Comparison of ENCODE assay signal across 24 cellular contexts in genomic region chr1:1239624-1240347, GRCh38. TPM values are rescaled to one million over a fixed set of nuclear protein-coding genes. Genes with fewer than 3 reads are reported as not detected.
DNase-seq lines count a peak whose midpoint lies in the region; ATAC-seq, FAIRE-seq and TF ChIP-seq lines count a peak whose summit lies in the region.
"Had no signal": no experiment of that assay in that cellular context is flagged by ENCODE, and none has a peak within 500 bp of the region (broad histone marks: within the 10 kb centered on the region; RNA-seq: fewer than 3 reads in every experiment).

No MANE protein-coding gene starts in this region.

- TF ChIP-seq POLR2A in GM12878 (IDR thresholded peaks at IDR 0.05; ENCODE audit: low read depth, low read length) (no peak), right lobe of liver (IDR thresholded peaks at IDR 0.05) (no peak)

- no peak overlapping the region for H3K4me3 ChIP-seq in BLaER1 treated with 17β-estradiol and CSF1 and Interleukin-3, amounts not matched to agents 10 nM and 100 nM
- peak overlapping the region; percentile 41 for H3K4me3 ChIP-seq in LNCaP clone FGC (ENCODE audit: low read depth, low read length)
- no peak overlapping the region for H3K4me3 ChIP-seq in GM12878
- H3K4me3 ChIP-seq in right lobe of liver = peak overlapping the region in 2 of 3 donors; percentile 16 to 26
- H3K4me3 ChIP-seq: tibial artery, vagina had no signal

- peaks cover 11 to 90% (median 72%) of the 10 kb centered on the region in 11 experiments; a peak in 21 of 22 replicates for H4K20me1 ChIP-seq in BLaER1 treated with 17β-estradiol and CSF1 and Interleukin-3, amounts not matched to agents 10 nM and 100 nM
- no peaks in the 10 kb centered on the region for H4K20me1 ChIP-seq in GM12878 (ENCODE audit: control insufficient read depth, insufficient read depth)

- no peaks in the 10 kb centered on the region for H3K79me2 ChIP-seq in GM12878 (ENCODE audit: control insufficient read depth, insufficient read depth, low read length)

- TF ChIP-seq EP300 in GM12878 (IDR thresholded peaks at IDR 0.05; ENCODE audit: borderline replicate concordance in 1 of 2, control insufficient read depth in 1 of 2, low read depth in 2 of 2, low read length in 2 of 2) = no peak

- no peak overlapping the region for H3K27ac ChIP-seq in BLaER1 treated with 17β-estradiol and CSF1 and Interleukin-3, amounts not matched to agents 10 nM and 100 nM
- H3K27ac ChIP-seq in GM12878 (ENCODE audit: control insufficient read depth, insufficient read depth) (no peak overlapping the region), right lobe of liver (no peak overlapping the region)
- H3K27ac ChIP-seq: tibial artery, vagina had no signal

- peak overlapping the region in 6 of 11 experiments; percentile 15 to 100 (median 32); a peak in 7 of 22 replicates for H3K4me2 ChIP-seq in BLaER1 treated with 17β-estradiol and CSF1 and Interleukin-3, amounts not matched to agents 10 nM and 100 nM
- H3K4me2 ChIP-seq in GM12878 (ENCODE audit: control insufficient read depth, insufficient read depth) = no peak overlapping the region

- WGBS in GM12878 (ENCODE audit: insufficient coverage, insufficient replicate concordance, low lambda C conversion rate, missing lambda C conversion rate) = 46% methylated on average over 26 of the region's 28 CpGs
- WGBS in right lobe of liver (ENCODE audit: insufficient coverage, low coverage, low lambda C conversion rate, missing lambda C conversion rate) = 10% methylated on average over 2 of the region's 28 CpGs

- DNase-seq in LNCaP clone FGC (ENCODE audit: low read depth) (no peak), GM12878 (ENCODE audit: low read depth, low spot score) (no peak), right lobe of liver (peak; percentile 78 to 86 (median 84)), NCI-H748 treated with DMSO at 0.1 percent for 48 hours (lab: John Stamatoyannopoulos, UW) (no peak), NCI-H82 (lab: John Stamatoyannopoulos, UW) (no peak), DMS 273 treated with DMSO at 0.1 percent for 48 hours (lab: John Stamatoyannopoulos, UW) (no peak)
- DNase-seq: activated naive CD4-positive, alpha-beta T cell; activated T-cell treated with anti-CD3 and anti-CD28 coated beads, Interleukin-2, amount 50 U/mL, for 72 hours; caudate nucleus; CD8-positive, alpha-beta memory T cell; HCEC 1CT; NCI-H1092; NCI-H446 treated with DMSO at 0.1 percent for 48 hours; posterior cingulate gyrus; stimulated activated CD4-positive, alpha-beta T cell treated with anti-CD3 and anti-CD28 coated beads, Interleukin-12 subunit alpha, Interleukin-12 subunit beta, amount 100 ng/mL, for 4 hours; stimulated activated CD4-positive, alpha-beta T cell treated with anti-CD3 and anti-CD28 coated beads, Interleukin-4, amount 100 ng/mL, for 1 hour; tibial artery had no signal

- in situ Hi-C loops in GM12878 (cut with MboI) = no loop called here

- SMC1A ChIA-PET in GM12878 (lab: Charles Lee; ENCODE audit: uncharacterized antibody, unreplicated experiment) = no interaction called here

- BruUV-seq in GM12878 (replicated peaks; lab: Mats Ljungman, UMichigan) = no TSS peak

- peaks cover 0 to 14% (median 8%) of the 10 kb centered on the region in 11 experiments; a peak in 13 of 22 replicates for H3K36me3 ChIP-seq in BLaER1 treated with 17β-estradiol and CSF1 and Interleukin-3, amounts not matched to agents 10 nM and 100 nM
- H3K36me3 ChIP-seq in GM12878 (ENCODE audit: control insufficient read depth in 2 of 2, insufficient read depth in 2 of 2, low read length in 1 of 2) = no peaks in the 10 kb centered on the region
- no peaks in the 10 kb centered on the region for H3K36me3 ChIP-seq in right lobe of liver
- H3K36me3 ChIP-seq: vagina had no signal

- no peak for FAIRE-seq in GM12878 (lab: Jason Lieb, UNC)
- FAIRE-seq: TTC549 had no signal

- peak overlapping the region in 2 of 11 experiments; percentile 3 to 23; a peak in 2 of 22 replicates for H3K9ac ChIP-seq in BLaER1 treated with 17β-estradiol and CSF1 and Interleukin-3, amounts not matched to agents 10 nM and 100 nM
- no peak overlapping the region for H3K9ac ChIP-seq in GM12878 (ENCODE audit: control insufficient read depth, insufficient read depth, low read length)

- H3K27me3 ChIP-seq in BLaER1 treated with 17β-estradiol and CSF1 and Interleukin-3, amounts not matched to agents 10 nM and 100 nM = peaks cover 0 to 52% (median 11%) of the 10 kb centered on the region in 11 experiments; a peak in 17 of 22 replicates
- H3K27me3 ChIP-seq in GM12878 (replicated peaks in 1 of 2; ENCODE audit: control insufficient read depth in 2 of 2, insufficient read depth in 2 of 2, low read length in 1 of 2) (no peaks in the 10 kb centered on the region), right lobe of liver (no peaks in the 10 kb centered on the region)

- POLR2A ChIA-PET in GM12878 (lab: Charles Lee) = interaction anchor here (0.9 kb wide), 1 partner anchor 11 kb away, joined by 3 read pairs; no protein-coding TSS in a partner anchor

- TF ChIP-seq RAD21 in GM12878 (IDR thresholded peaks at IDR 0.05; ENCODE audit: insufficient read depth, low read depth, low read length) = no peak

- ATAC-seq in GM12878 = no peak
- ATAC-seq in right lobe of liver = peak; percentile 57 to 78 (median 75)
- ATAC-seq in GM19023 (IDR thresholded peaks at IDR 0.05; ENCODE audit: unreplicated experiment) = no peak
- ATAC-seq: activated T-cell treated with anti-CD3 and anti-CD28 coated beads, Interleukin-2, amount 50 U/mL, for 72 hours; sciatic nerve had no signal

- intact Hi-C loops in GM12878 (cut with micrococcal nuclease; ENCODE audit: unreplicated experiment) (no loop called here), right lobe of liver (cut with DNase I) (loop anchor here (5.0 to 10.0 kb wide), 2 partner anchors 55 to 117 kb away; no protein-coding TSS in a partner anchor)

- H3K9me3 ChIP-seq in BLaER1 treated with 17β-estradiol and CSF1 and Interleukin-3, amounts not matched to agents 10 nM and 100 nM (replicated peaks in 1 of 11) = no peaks in the 10 kb centered on the region
- no peaks in the 10 kb centered on the region for H3K9me3 ChIP-seq in GM12878 (replicated peaks; ENCODE audit: control insufficient read depth, insufficient read depth, low read length)
- no peaks in the 10 kb centered on the region for H3K9me3 ChIP-seq in right lobe of liver
- H3K9me3 ChIP-seq: tibial artery, vagina had no signal

- no peak overlapping the region for H2AFZ ChIP-seq in GM12878 (ENCODE audit: control insufficient read depth, low read depth, low read length)

- TF ChIP-seq CTCF in LNCaP clone FGC (IDR thresholded peaks at IDR 0.05; ENCODE audit: control insufficient read depth, extremely low read depth, insufficient read depth) = no peak
- TF ChIP-seq CTCF in GM12878 (IDR thresholded peaks at IDR 0.05 in 2 of 3, conservative IDR thresholded peaks at IDR 0.05 in 1 of 3; ENCODE audit: control insufficient read depth in 2 of 3, extremely low read depth in 1 of 3, insufficient read depth in 1 of 3, low read depth in 3 of 3, low read length in 3 of 3) = no peak
- no peak for TF ChIP-seq CTCF in right lobe of liver (IDR thresholded peaks at IDR 0.05)

- peaks cover 32 to 92% (median 84%) of the 10 kb centered on the region in 10 experiments for H3K4me1 ChIP-seq in BLaER1 treated with 17β-estradiol and CSF1 and Interleukin-3, amounts not matched to agents 10 nM and 100 nM
- H3K4me1 ChIP-seq in GM12878 (ENCODE audit: control insufficient read depth, insufficient read depth, low read length) (no peaks in the 10 kb centered on the region), right lobe of liver (peaks cover 0 to 22% (median 0%) of the 10 kb centered on the region in 4 donors)

- CTCF ChIA-PET in GM12878 (lab: Yijun Ruan, JAX) = no interaction called here

- RAD21 ChIA-PET in GM12878 (lab: Charles Lee; ENCODE audit: unreplicated experiment) = interaction anchor here (1.3 kb wide), 1 partner anchor 11 kb away, joined by 4 read pairs; no protein-coding TSS in a partner anchor

RNA-seq across cellular contexts. Expression of gene C1QTNF12, which starts 6.7 kb away (rescaled TPM):
- 1.3 and 1.4 TPM in 2 replicates for total RNA-seq in GM12878 (2013; cell fraction: nucleolus; rRNA removed)
- total RNA-seq in GM12878 (2014; rRNA removed) = 0.17 and 0.76 TPM in 2 replicates
- 0.37 TPM in 1 of 2 replicates, not detected in the other for total RNA-seq in GM12878 (2014; rRNA removed; fragmentation: Illumina TruSeq; extraction: Trizol)
- 0.96 and 1.0 TPM in 2 replicates for total RNA-seq in GM12878 (2021)
- 1.9 TPM for polyA plus RNA-seq in GM12878 (2011; ENCODE audit: low read depth)
- polyA plus RNA-seq in GM12878 (2011; rRNA removed) = not detected in 2 replicates
- 0.22 and 0.48 TPM in 2 replicates for polyA plus RNA-seq in GM12878 (2011; cell fraction: cytosol; rRNA removed)
- 4.2 and 6.9 TPM in 2 replicates for polyA plus RNA-seq in GM12878 (2011; cell fraction: nucleus; rRNA removed)
- 3.7 and 4.4 TPM in 2 replicates for polyA plus RNA-seq in GM12878 (2012)
- polyA plus RNA-seq in GM12878 (2014; fragmentation: Illumina TruSeq; extraction: Trizol) = not detected in 2 replicates
- under 1 TPM in 1 of 2 experiments, not detected in 1; 0.31 TPM for polyA plus RNA-seq in GM12878 (2014; fragmentation: Nextera tagmentation; extraction: Ambion mirVana)
- polyA plus RNA-seq in GM12878 (2014; rRNA removed) = 0.50 and 0.84 TPM in 2 replicates
- polyA plus RNA-seq in GM12878 (2016; fragmentation: Nextera tagmentation; extraction: Ambion mirVana) = under 1 TPM in 1 of 2 experiments, not detected in 1; 0.20 TPM
- polyA minus RNA-seq in GM12878 (2011; rRNA and poly(A)+ RNA removed) = 0.52 TPM in 1 of 2 replicates, not detected in the other
- not detected in 2 replicates for polyA minus RNA-seq in GM12878 (2011; cell fraction: cytosol; rRNA and poly(A)+ RNA removed)
- 1.1 and 1.8 TPM in 2 replicates for polyA minus RNA-seq in GM12878 (2011; cell fraction: nucleus; rRNA and poly(A)+ RNA removed)
- total RNA-seq in right lobe of liver = 1 to 10 TPM in 4 of 6 experiments, under 1 TPM in 1, not detected in 1; 0.40 to 4.0 (median 1.1) TPM
- total RNA-seq: vagina had no signal
- polyA plus RNA-seq: CD8-positive, alpha-beta memory T cell had no signal

RNA-seq across cellular contexts. Expression of gene B3GALT6, which starts 7.7 kb away (rescaled TPM):
- total RNA-seq in GM12878 (2013; cell fraction: nucleolus; rRNA removed) = 13.9 and 14.3 TPM in 2 replicates
- total RNA-seq in GM12878 (2014; rRNA removed) (18.3 and 20.8 TPM in 2 replicates), GM12878 (2014; rRNA removed; fragmentation: Illumina TruSeq; extraction: Trizol) (6.7 and 7.8 TPM in 2 replicates), GM12878 (2021) (18.7 and 20.6 TPM in 2 replicates), right lobe of liver (10 to 100 TPM in 2 of 6 experiments, 1 to 10 TPM in 4; 6.3 to 14.3 (median 7.8) TPM)
- polyA plus RNA-seq in GM12878 (2011; ENCODE audit: low read depth) = 2.2 TPM
- polyA plus RNA-seq in GM12878 (2011; rRNA removed) (1.5 and 2.2 TPM in 2 replicates), GM12878 (2014; fragmentation: Illumina TruSeq; extraction: Trizol) (5.8 and 6.8 TPM in 2 replicates), GM12878 (2014; fragmentation: Nextera tagmentation; extraction: Ambion mirVana) (1 to 10 TPM in 1 of 2 experiments, under 1 TPM in 1; 0.53 to 1.6 TPM), GM12878 (2014; rRNA removed) (14.2 and 17.1 TPM in 2 replicates), GM12878 (2016; fragmentation: Nextera tagmentation; extraction: Ambion mirVana) (1 to 10 TPM; 1.1 to 1.6 TPM)
- polyA plus RNA-seq in GM12878 (2011; cell fraction: cytosol; rRNA removed) = 2.8 and 4.3 TPM in 2 replicates
- polyA plus RNA-seq in GM12878 (2011; cell fraction: nucleus; rRNA removed) = 5.4 and 7.7 TPM in 2 replicates
- 5.4 and 6.2 TPM in 2 replicates for polyA plus RNA-seq in GM12878 (2012)
- polyA minus RNA-seq in GM12878 (2011; rRNA and poly(A)+ RNA removed) = 2.4 and 2.9 TPM in 2 replicates
- polyA minus RNA-seq in GM12878 (2011; cell fraction: cytosol; rRNA and poly(A)+ RNA removed) = 1.2 and 2.7 TPM in 2 replicates
- 12.7 and 22.7 TPM in 2 replicates for polyA minus RNA-seq in GM12878 (2011; cell fraction: nucleus; rRNA and poly(A)+ RNA removed)

RNA-seq across cellular contexts. Expression of gene SDF4, which starts 8.0 kb away (rescaled TPM):
- 53.9 and 54.1 TPM in 2 replicates for total RNA-seq in GM12878 (2013; cell fraction: nucleolus; rRNA removed)
- 43.1 and 48.7 TPM in 2 replicates for total RNA-seq in GM12878 (2014; rRNA removed)
- total RNA-seq in GM12878 (2014; rRNA removed; fragmentation: Illumina TruSeq; extraction: Trizol) = 25.8 and 31.8 TPM in 2 replicates
- total RNA-seq in GM12878 (2021) = 92.2 and 97.2 TPM in 2 replicates
- polyA plus RNA-seq in GM12878 (2011; ENCODE audit: low read depth) = 16.2 TPM
- 16.4 and 28.8 TPM in 2 replicates for polyA plus RNA-seq in GM12878 (2011; rRNA removed)
- polyA plus RNA-seq in GM12878 (2011; cell fraction: cytosol; rRNA removed) = 30.5 and 38.1 TPM in 2 replicates
- polyA plus RNA-seq in GM12878 (2011; cell fraction: nucleus; rRNA removed) = 93.2 and 136 TPM in 2 replicates
- polyA plus RNA-seq in GM12878 (2012) = 57.3 and 60.4 TPM in 2 replicates
- 5.9 and 27.2 TPM in 2 replicates for polyA plus RNA-seq in GM12878 (2014; fragmentation: Illumina TruSeq; extraction: Trizol)
- polyA plus RNA-seq in GM12878 (2014; fragmentation: Nextera tagmentation; extraction: Ambion mirVana) = 1 to 10 TPM in 1 of 2 experiments, under 1 TPM in 1; 0.44 to 2.0 TPM
- 51.5 and 65.0 TPM in 2 replicates for polyA plus RNA-seq in GM12878 (2014; rRNA removed)
- 10 to 100 TPM; 78.5 to 87.8 TPM for polyA plus RNA-seq in GM12878 (2016; fragmentation: Nextera tagmentation; extraction: Ambion mirVana)
- 24.1 and 24.7 TPM in 2 replicates for polyA minus RNA-seq in GM12878 (2011; rRNA and poly(A)+ RNA removed)
- polyA minus RNA-seq in GM12878 (2011; cell fraction: cytosol; rRNA and poly(A)+ RNA removed) = 15.0 and 18.9 TPM in 2 replicates
- 27.2 and 42.8 TPM in 2 replicates for polyA minus RNA-seq in GM12878 (2011; cell fraction: nucleus; rRNA and poly(A)+ RNA removed)
- total RNA-seq in right lobe of liver = 100 to 1,000 TPM; 112 to 148 (median 142) TPM

RNA-seq across cellular contexts. Expression of gene TNFRSF4, which starts 25.8 kb away (rescaled TPM):
- 8.5 and 8.7 TPM in 2 replicates for total RNA-seq in GM12878 (2013; cell fraction: nucleolus; rRNA removed)
- total RNA-seq in GM12878 (2014; rRNA removed) = 6.2 and 6.9 TPM in 2 replicates
- 0.51 and 0.67 TPM in 2 replicates for total RNA-seq in GM12878 (2014; rRNA removed; fragmentation: Illumina TruSeq; extraction: Trizol)
- total RNA-seq in GM12878 (2021) = 6.1 and 6.5 TPM in 2 replicates
- polyA plus RNA-seq in GM12878 (2011; ENCODE audit: low read depth) = 0.39 TPM
- 0.33 TPM in 1 of 2 replicates, not detected in the other for polyA plus RNA-seq in GM12878 (2011; rRNA removed)
- polyA plus RNA-seq in GM12878 (2011; cell fraction: cytosol; rRNA removed) = 0.37 and 0.75 TPM in 2 replicates
- 1.3 and 1.6 TPM in 2 replicates for polyA plus RNA-seq in GM12878 (2011; cell fraction: nucleus; rRNA removed)
- polyA plus RNA-seq in GM12878 (2012) = 3.1 and 3.3 TPM in 2 replicates
- polyA plus RNA-seq in GM12878 (2014; fragmentation: Illumina TruSeq; extraction: Trizol) = 0.24 TPM in 1 of 2 replicates, not detected in the other
- under 1 TPM in 1 of 2 experiments, not detected in 1; 0.05 TPM for polyA plus RNA-seq in GM12878 (2014; fragmentation: Nextera tagmentation; extraction: Ambion mirVana)
- 6.5 and 7.3 TPM in 2 replicates for polyA plus RNA-seq in GM12878 (2014; rRNA removed)
- 1 to 10 TPM; 2.5 to 2.8 TPM for polyA plus RNA-seq in GM12878 (2016; fragmentation: Nextera tagmentation; extraction: Ambion mirVana)
- polyA minus RNA-seq in GM12878 (2011; rRNA and poly(A)+ RNA removed) = not detected in 2 replicates
- not detected in 2 replicates for polyA minus RNA-seq in GM12878 (2011; cell fraction: cytosol; rRNA and poly(A)+ RNA removed)
- polyA minus RNA-seq in GM12878 (2011; cell fraction: nucleus; rRNA and poly(A)+ RNA removed) = 0.24 and 0.67 TPM in 2 replicates
- under 1 TPM in 4 of 6 experiments, not detected in 2; 0.20 to 0.99 (median 0.28) TPM for total RNA-seq in right lobe of liver
- total RNA-seq: G401, vagina had no signal

RNA-seq across cellular contexts. Expression of gene TNFRSF18, which starts 33.4 kb away (rescaled TPM):
- total RNA-seq in GM12878 (2013; cell fraction: nucleolus; rRNA removed) = 10.6 and 12.0 TPM in 2 replicates
- 4.6 and 4.8 TPM in 2 replicates for total RNA-seq in GM12878 (2014; rRNA removed)
- 0.37 and 0.72 TPM in 2 replicates for total RNA-seq in GM12878 (2014; rRNA removed; fragmentation: Illumina TruSeq; extraction: Trizol)
- total RNA-seq in GM12878 (2021) = 6.1 and 6.3 TPM in 2 replicates
- 1.9 TPM for polyA plus RNA-seq in GM12878 (2011; ENCODE audit: low read depth)
- polyA plus RNA-seq in GM12878 (2011; rRNA removed) = 2.0 and 4.5 TPM in 2 replicates
- polyA plus RNA-seq in GM12878 (2011; cell fraction: cytosol; rRNA removed) = 8.1 and 12.6 TPM in 2 replicates
- polyA plus RNA-seq in GM12878 (2011; cell fraction: nucleus; rRNA removed) = 21.6 and 27.6 TPM in 2 replicates
- polyA plus RNA-seq in GM12878 (2012) = 5.4 and 5.5 TPM in 2 replicates
- 0.53 TPM in 1 of 2 replicates, not detected in the other for polyA plus RNA-seq in GM12878 (2014; fragmentation: Illumina TruSeq; extraction: Trizol)
- under 1 TPM in 1 of 2 experiments, not detected in 1; 0.18 TPM for polyA plus RNA-seq in GM12878 (2014; fragmentation: Nextera tagmentation; extraction: Ambion mirVana)
- polyA plus RNA-seq in GM12878 (2014; rRNA removed) = 7.0 and 7.5 TPM in 2 replicates
- 1 to 10 TPM; 1.3 to 1.5 TPM for polyA plus RNA-seq in GM12878 (2016; fragmentation: Nextera tagmentation; extraction: Ambion mirVana)
- 1.2 and 5.0 TPM in 2 replicates for polyA minus RNA-seq in GM12878 (2011; rRNA and poly(A)+ RNA removed)
- 1.4 and 4.8 TPM in 2 replicates for polyA minus RNA-seq in GM12878 (2011; cell fraction: cytosol; rRNA and poly(A)+ RNA removed)
- polyA minus RNA-seq in GM12878 (2011; cell fraction: nucleus; rRNA and poly(A)+ RNA removed) = 1.7 and 2.2 TPM in 2 replicates
- total RNA-seq in right lobe of liver = under 1 TPM in 2 of 6 experiments, not detected in 4; 0.24 to 0.27 TPM
- total RNA-seq: fibroblast of villous mesenchyme, G401 had no signal

Comparison
In these comparisons a context has a peak if more than half of its experiments do, and no peak if none do; other contexts are left out.
1. H3K4me3 ChIP-seq: peak in LNCaP clone FGC (single experiment) and right lobe of liver (2 of 3); none in BLaER1 treated with 17β-estradiol and CSF1 and Interleukin-3, amounts not matched to agents 10 nM and 100 nM (0 of 10) and GM12878 (single experiment).
2. DNase-seq: peak in right lobe of liver (3 of 3); none in LNCaP clone FGC (single experiment), GM12878 (single experiment), NCI-H748 treated with DMSO at 0.1 percent for 48 hours (single experiment), NCI-H82 (single experiment) and DMS 273 treated with DMSO at 0.1 percent for 48 hours (single experiment).
3. ATAC-seq: peak in right lobe of liver (4 of 4); none in GM12878 (single experiment) and GM19023 (single experiment).